33 cellular contexts compared by ENCODE assay signal in the genomic region with DNA sequence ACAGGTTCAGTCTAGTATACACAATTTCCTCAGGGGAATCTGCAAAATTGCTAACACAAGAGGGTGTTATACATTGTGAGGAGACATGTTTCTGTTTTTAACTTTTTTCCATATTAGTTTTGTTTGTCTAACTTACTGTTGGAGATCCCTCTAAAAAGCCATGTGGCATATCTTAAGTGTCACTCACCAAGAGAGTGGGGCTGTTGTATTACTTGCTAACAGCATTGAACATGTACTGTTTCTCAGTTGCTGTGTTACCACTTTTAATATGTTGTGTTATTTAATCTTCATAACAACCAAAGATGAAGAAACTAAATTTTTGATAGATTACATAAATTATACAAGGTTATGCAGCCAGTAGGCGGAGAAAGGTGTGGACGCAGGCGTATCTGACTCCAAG.
"Had no signal": no experiment of that assay in that cellular context is flagged by ENCODE, and none has a peak within 500 bp of the region (broad histone marks: within the 10 kb centered on the region; RNA-seq: fewer than 3 reads in every experiment).

No MANE protein-coding gene starts in this region.

- H3K4me3 ChIP-seq: adrenal gland, body of pancreas, esophagus muscularis mucosa, gastrocnemius medialis, heart right ventricle had no signal

- H3K9me3 Mint-ChIP-seq: activated naive CD4-positive, alpha-beta T cell treated with anti-CD3 and anti-CD28 coated beads for 36 hours had no signal

- H3K36me3 ChIP-seq: adrenal gland had no signal

- H3K27me3 Mint-ChIP-seq: activated CD4-positive, alpha-beta memory T cell treated with anti-CD3 and anti-CD28 coated beads for 36 hours; activated CD4-positive, alpha-beta T cell treated with anti-CD3 and anti-CD28 coated beads for 36 hours; activated CD4-positive, alpha-beta T cell treated with anti-CD3 and anti-CD28 coated beads, Interleukin-2, amount 10 ng/mL, durations not matched to agents 24 days and 14 days; activated CD8-positive, alpha-beta memory T cell treated with anti-CD3 and anti-CD28 coated beads, Interleukin-2, amount 10 ng/mL, durations not matched to agents 7 days and 5 days; activated naive CD4-positive, alpha-beta T cell treated with anti-CD3 and anti-CD28 coated beads, Interleukin-2, amount 50 U/mL, for 24 hours; activated naive CD8-positive, alpha-beta T cell treated with anti-CD3 and anti-CD28 coated beads for 36 hours; activated naive CD8-positive, alpha-beta T cell treated with anti-CD3 and anti-CD28 coated beads, Interleukin-2, amount 50 U/mL, for 24 hours; effector memory CD8-positive, alpha-beta T cell had no signal

- H3K27ac Mint-ChIP-seq: activated CD4-positive, alpha-beta memory T cell treated with anti-CD3 and anti-CD28 coated beads for 36 hours; activated CD4-positive, alpha-beta T cell treated with anti-CD3 and anti-CD28 coated beads for 36 hours; activated CD4-positive, alpha-beta T cell treated with anti-CD3 and anti-CD28 coated beads, Interleukin-2, amount 10 ng/mL, durations not matched to agents 24 days and 14 days; activated CD8-positive, alpha-beta memory T cell treated with anti-CD3 and anti-CD28 coated beads, Interleukin-2, amount 10 ng/mL, durations not matched to agents 7 days and 5 days; activated CD8-positive, alpha-beta T cell treated with anti-CD3 and anti-CD28 coated beads, Interleukin-2, amount 10 ng/mL, durations not matched to agents 7 days and 5 days; activated naive CD4-positive, alpha-beta T cell treated with anti-CD3 and anti-CD28 coated beads for 36 hours; activated naive CD4-positive, alpha-beta T cell treated with anti-CD3 and anti-CD28 coated beads, Interleukin-2, amount 50 U/mL, for 24 hours; activated naive CD8-positive, alpha-beta T cell treated with anti-CD3 and anti-CD28 coated beads for 36 hours; activated naive CD8-positive, alpha-beta T cell treated with anti-CD3 and anti-CD28 coated beads, Interleukin-2, amount 50 U/mL, for 24 hours; activated T-helper 1 cell treated with anti-CD3 and anti-CD28 coated beads, Interleukin-12 subunit alpha, Interleukin-12 subunit beta, Interleukin-2, Interleukin-4 antibody, amounts not matched to agents 30 ng/mL and 10 ng/mL and 1 ng/mL, durations not matched to agents 14 hours and 24 hours and 36 hours; activated T-helper 2 cell treated with anti-CD3 and anti-CD28 coated beads, Interferon-gamma antibody, Interleukin-2, Interleukin-4, amounts not matched to agents 10 μg/mL and 5 μg/mL and 100 μg/mL, durations not matched to agents 14 hours and 24 hours and 36 hours; effector memory CD8-positive, alpha-beta T cell had no signal

- H3K36me3 Mint-ChIP-seq: activated CD4-positive, alpha-beta memory T cell treated with anti-CD3 and anti-CD28 coated beads for 36 hours; activated CD8-positive, alpha-beta memory T cell treated with anti-CD3 and anti-CD28 coated beads, Interleukin-2, amount 10 ng/mL, durations not matched to agents 7 days and 5 days; activated naive CD4-positive, alpha-beta T cell treated with anti-CD3 and anti-CD28 coated beads, Interleukin-2, amount 50 U/mL, for 24 hours had no signal

- H3K4me3 Mint-ChIP-seq: activated CD4-positive, alpha-beta memory T cell treated with anti-CD3 and anti-CD28 coated beads for 36 hours; activated CD4-positive, alpha-beta T cell treated with anti-CD3 and anti-CD28 coated beads for 36 hours; activated CD4-positive, alpha-beta T cell treated with anti-CD3 and anti-CD28 coated beads, Interleukin-2, amount 10 ng/mL, durations not matched to agents 24 days and 14 days; activated CD8-positive, alpha-beta memory T cell treated with anti-CD3 and anti-CD28 coated beads, Interleukin-2, amount 10 ng/mL, durations not matched to agents 7 days and 5 days; activated CD8-positive, alpha-beta T cell treated with anti-CD3 and anti-CD28 coated beads, Interleukin-2, amount 10 ng/mL, durations not matched to agents 7 days and 5 days; activated naive CD4-positive, alpha-beta T cell treated with anti-CD3 and anti-CD28 coated beads for 36 hours; activated naive CD4-positive, alpha-beta T cell treated with anti-CD3 and anti-CD28 coated beads, Interleukin-2, amount 50 U/mL, for 24 hours; activated naive CD8-positive, alpha-beta T cell treated with anti-CD3 and anti-CD28 coated beads for 36 hours; activated naive CD8-positive, alpha-beta T cell treated with anti-CD3 and anti-CD28 coated beads, Interleukin-2, amount 50 U/mL, for 24 hours; activated T-helper 1 cell treated with anti-CD3 and anti-CD28 coated beads, Interleukin-12 subunit alpha, Interleukin-12 subunit beta, Interleukin-2, Interleukin-4 antibody, amounts not matched to agents 30 ng/mL and 10 ng/mL and 1 ng/mL, durations not matched to agents 14 hours and 24 hours and 36 hours; effector memory CD8-positive, alpha-beta T cell had no signal

- H3K4me1 ChIP-seq: adrenal gland, body of pancreas, esophagus muscularis mucosa, foreskin keratinocyte, gastrocnemius medialis had no signal

- H3K4me1 Mint-ChIP-seq: activated CD4-positive, alpha-beta T cell treated with anti-CD3 and anti-CD28 coated beads for 36 hours; activated CD4-positive, alpha-beta T cell treated with anti-CD3 and anti-CD28 coated beads, Interleukin-2, amount 10 ng/mL, durations not matched to agents 24 days and 14 days; activated CD8-positive, alpha-beta memory T cell treated with anti-CD3 and anti-CD28 coated beads, Interleukin-2, amount 10 ng/mL, durations not matched to agents 7 days and 5 days; activated naive CD4-positive, alpha-beta T cell treated with anti-CD3 and anti-CD28 coated beads, Interleukin-2, amount 50 U/mL, for 24 hours; activated naive CD8-positive, alpha-beta T cell treated with anti-CD3 and anti-CD28 coated beads for 36 hours; activated naive CD8-positive, alpha-beta T cell treated with anti-CD3 and anti-CD28 coated beads, Interleukin-2, amount 50 U/mL, for 24 hours had no signal

- ATAC-seq: activated CD4-positive, alpha-beta T cell treated with anti-CD3 and anti-CD28 coated beads for 36 hours; activated CD8-positive, alpha-beta memory T cell treated with anti-CD3 and anti-CD28 coated beads, Interleukin-2, amount 10 ng/mL, durations not matched to agents 7 days and 5 days; activated CD8-positive, alpha-beta T cell treated with anti-CD3 and anti-CD28 coated beads, Interleukin-2, amount 10 ng/mL, durations not matched to agents 7 days and 5 days; activated naive CD8-positive, alpha-beta T cell treated with anti-CD3 and anti-CD28 coated beads, Interleukin-2, amount 50 U/mL, for 24 hours; body of pancreas; effector memory CD8-positive, alpha-beta T cell; foreskin keratinocyte; gastrocnemius medialis had no signal

- H3K9me3 ChIP-seq: adrenal gland, body of pancreas, esophagus muscularis mucosa, gastrocnemius medialis had no signal

- DNase-seq: activated CD4-positive, alpha-beta memory T cell treated with anti-CD3 and anti-CD28 coated beads for 36 hours; activated CD4-positive, alpha-beta T cell treated with anti-CD3 and anti-CD28 coated beads for 36 hours; activated CD4-positive, alpha-beta T cell treated with anti-CD3 and anti-CD28 coated beads, Interleukin-2, amount 10 ng/mL, durations not matched to agents 24 days and 14 days; activated CD4-positive, CD25-positive, alpha-beta regulatory T cell; activated CD4-positive, CD25-positive, alpha-beta regulatory T cell treated with anti-CD3 and anti-CD28 coated beads, Interleukin-2, amount 50 U/mL, for 72 hours; activated CD8-positive, alpha-beta memory T cell treated with anti-CD3 and anti-CD28 coated beads, Interleukin-2, amount 10 ng/mL, durations not matched to agents 7 days and 5 days; activated CD8-positive, alpha-beta memory T cell treated with anti-CD3 and anti-CD28 coated beads, Interleukin-2, amount 50 U/mL, for 4 hours; activated CD8-positive, alpha-beta T cell treated with anti-CD3 and anti-CD28 coated beads, Interleukin-2, amount 10 ng/mL, durations not matched to agents 7 days and 5 days; activated effector memory CD4-positive, alpha-beta T cell treated with anti-CD3 and anti-CD28 coated beads, Interleukin-2, amount 50 U/mL, for 16 hours; activated naive CD4-positive, alpha-beta T cell treated with anti-CD3 and anti-CD28 coated beads for 36 hours; activated naive CD8-positive, alpha-beta T cell treated with anti-CD3 and anti-CD28 coated beads for 36 hours; activated naive CD8-positive, alpha-beta T cell treated with anti-CD3 and anti-CD28 coated beads, Interleukin-2, amount 50 U/mL, for 24 hours; activated T-cell treated with anti-CD3 and anti-CD28 coated beads, Interleukin-2, amount 50 U/mL, for 1 hour; activated T-cell treated with anti-CD3 and anti-CD28 coated beads, Interleukin-2, amount 50 U/mL, for 48 hours; adrenal gland; amygdala; aorta; body of pancreas; caudate nucleus; cortex of kidney; dermis blood vessel endothelial cell; effector CD4-positive, alpha-beta T cell; effector memory CD8-positive, alpha-beta T cell; erythroblast; foreskin keratinocyte; gastrocnemius medialis; glutamatergic neuron; heart right ventricle; T-helper 2 cell had no signal

- H3K27ac ChIP-seq: adrenal gland, body of pancreas, esophagus muscularis mucosa, foreskin keratinocyte, gastrocnemius medialis, heart right ventricle had no signal

- H3K27me3 ChIP-seq: adrenal gland, body of pancreas, esophagus muscularis mucosa, gastrocnemius medialis, heart right ventricle had no signal
